In the genomic region with DNA sequence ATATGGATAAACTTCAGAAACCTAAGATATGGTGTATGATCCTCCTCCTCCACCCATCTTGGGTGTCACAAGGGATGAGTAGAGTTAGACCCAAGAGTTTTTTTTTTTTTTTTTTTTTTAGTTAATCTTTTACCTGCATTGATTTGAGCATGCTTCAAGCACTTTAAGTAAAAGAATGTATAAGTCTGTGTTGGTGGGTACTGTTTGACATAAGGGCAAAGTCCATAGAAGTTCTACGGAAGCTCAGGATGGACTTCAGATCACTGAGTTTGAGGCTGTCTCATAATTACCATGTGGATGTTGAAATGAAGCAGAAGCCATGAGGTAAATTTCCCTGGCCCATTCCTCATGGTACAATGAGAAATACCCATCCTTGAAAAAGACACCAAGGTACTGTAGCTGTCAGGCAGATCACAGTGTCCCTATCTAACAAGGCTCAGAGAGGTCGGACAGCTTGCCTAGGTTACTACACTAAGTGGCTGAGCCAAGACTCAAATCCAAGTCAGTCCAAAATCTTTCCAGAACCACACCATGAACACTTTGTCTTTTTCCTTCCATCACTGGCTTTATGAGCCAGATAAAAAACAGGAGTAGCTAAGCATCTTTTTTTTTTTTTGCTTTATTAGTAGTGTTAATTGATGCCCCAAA, we compare ENCODE assay signal across 1 cellular context.
TF ChIP-seq lines count a peak whose summit lies in the region.

No MANE protein-coding gene starts in this region.

TF ChIP-seq in HepG2, 621 proteins besides CTCF, POLR2A, EP300 and RAD21 (continued from another document and continues in another):
- TF ChIP-seq, protein P1, sequence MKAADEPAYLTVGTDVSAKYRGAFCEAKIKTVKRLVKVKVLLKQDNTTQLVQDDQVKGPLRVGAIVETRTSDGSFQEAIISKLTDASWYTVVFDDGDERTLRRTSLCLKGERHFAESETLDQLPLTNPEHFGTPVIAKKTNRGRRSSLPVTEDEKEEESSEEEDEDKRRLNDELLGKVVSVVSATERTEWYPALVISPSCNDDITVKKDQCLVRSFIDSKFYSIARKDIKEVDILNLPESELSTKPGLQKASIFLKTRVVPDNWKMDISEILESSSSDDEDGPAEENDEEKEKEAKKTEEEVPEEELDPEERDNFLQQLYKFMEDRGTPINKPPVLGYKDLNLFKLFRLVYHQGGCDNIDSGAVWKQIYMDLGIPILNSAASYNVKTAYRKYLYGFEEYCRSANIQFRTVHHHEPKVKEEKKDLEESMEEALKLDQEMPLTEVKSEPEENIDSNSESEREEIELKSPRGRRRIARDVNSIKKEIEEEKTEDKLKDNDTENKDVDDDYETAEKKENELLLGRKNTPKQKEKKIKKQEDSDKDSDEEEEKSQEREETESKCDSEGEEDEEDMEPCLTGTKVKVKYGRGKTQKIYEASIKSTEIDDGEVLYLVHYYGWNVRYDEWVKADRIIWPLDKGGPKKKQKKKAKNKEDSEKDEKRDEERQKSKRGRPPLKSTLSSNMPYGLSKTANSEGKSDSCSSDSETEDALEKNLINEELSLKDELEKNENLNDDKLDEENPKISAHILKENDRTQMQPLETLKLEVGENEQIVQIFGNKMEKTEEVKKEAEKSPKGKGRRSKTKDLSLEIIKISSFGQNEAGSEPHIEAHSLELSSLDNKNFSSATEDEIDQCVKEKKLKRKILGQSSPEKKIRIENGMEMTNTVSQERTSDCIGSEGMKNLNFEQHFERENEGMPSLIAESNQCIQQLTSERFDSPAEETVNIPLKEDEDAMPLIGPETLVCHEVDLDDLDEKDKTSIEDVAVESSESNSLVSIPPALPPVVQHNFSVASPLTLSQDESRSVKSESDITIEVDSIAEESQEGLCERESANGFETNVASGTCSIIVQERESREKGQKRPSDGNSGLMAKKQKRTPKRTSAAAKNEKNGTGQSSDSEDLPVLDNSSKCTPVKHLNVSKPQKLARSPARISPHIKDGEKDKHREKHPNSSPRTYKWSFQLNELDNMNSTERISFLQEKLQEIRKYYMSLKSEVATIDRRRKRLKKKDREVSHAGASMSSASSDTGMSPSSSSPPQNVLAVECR (CRISPR knock-in tag; IDR thresholded peaks at IDR 0.05; ENCODE audit: borderline replicate concordance), result peak; percentile 14; the same call in 1 of the 2 replicates
- TF ChIP-seq, protein P2, sequence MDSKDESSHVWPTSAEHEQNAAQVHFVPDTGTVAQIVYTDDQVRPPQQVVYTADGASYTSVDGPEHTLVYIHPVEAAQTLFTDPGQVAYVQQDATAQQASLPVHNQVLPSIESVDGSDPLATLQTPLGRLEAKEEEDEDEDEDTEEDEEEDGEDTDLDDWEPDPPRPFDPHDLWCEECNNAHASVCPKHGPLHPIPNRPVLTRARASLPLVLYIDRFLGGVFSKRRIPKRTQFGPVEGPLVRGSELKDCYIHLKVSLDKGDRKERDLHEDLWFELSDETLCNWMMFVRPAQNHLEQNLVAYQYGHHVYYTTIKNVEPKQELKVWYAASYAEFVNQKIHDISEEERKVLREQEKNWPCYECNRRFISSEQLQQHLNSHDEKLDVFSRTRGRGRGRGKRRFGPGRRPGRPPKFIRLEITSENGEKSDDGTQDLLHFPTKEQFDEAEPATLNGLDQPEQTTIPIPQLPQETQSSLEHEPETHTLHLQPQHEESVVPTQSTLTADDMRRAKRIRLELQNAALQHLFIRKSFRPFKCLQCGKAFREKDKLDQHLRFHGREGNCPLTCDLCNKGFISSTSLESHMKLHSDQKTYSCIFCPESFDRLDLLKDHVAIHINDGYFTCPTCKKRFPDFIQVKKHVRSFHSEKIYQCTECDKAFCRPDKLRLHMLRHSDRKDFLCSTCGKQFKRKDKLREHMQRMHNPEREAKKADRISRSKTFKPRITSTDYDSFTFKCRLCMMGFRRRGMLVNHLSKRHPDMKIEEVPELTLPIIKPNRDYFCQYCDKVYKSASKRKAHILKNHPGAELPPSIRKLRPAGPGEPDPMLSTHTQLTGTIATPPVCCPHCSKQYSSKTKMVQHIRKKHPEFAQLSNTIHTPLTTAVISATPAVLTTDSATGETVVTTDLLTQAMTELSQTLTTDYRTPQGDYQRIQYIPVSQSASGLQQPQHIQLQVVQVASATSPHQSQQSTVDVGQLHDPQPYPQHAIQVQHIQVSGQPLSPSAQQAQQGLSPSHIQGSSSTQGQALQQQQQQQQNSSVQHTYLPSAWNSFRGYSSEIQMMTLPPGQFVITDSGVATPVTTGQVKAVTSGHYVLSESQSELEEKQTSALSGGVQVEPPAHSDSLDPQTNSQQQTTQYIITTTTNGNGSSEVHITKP (CRISPR knock-in tag; IDR thresholded peaks at IDR 0.05; ENCODE audit: low read depth), result no peak; the same call in 1 of the 2 replicates
- TF ChIP-seq SIX4 (CRISPR knock-in tag; IDR thresholded peaks at IDR 0.05) (no peak), ZNF3 (CRISPR knock-in tag; IDR thresholded peaks at IDR 0.05) (peak; percentile 39; the same call in 1 of the 2 replicates), ZNF343 (CRISPR knock-in tag; IDR thresholded peaks at IDR 0.05) (peak; percentile 48; the same call in 1 of the 2 replicates), ZNF354B (CRISPR knock-in tag; IDR thresholded peaks at IDR 0.05) (no peak), REXO4 (CRISPR knock-in tag; IDR thresholded peaks at IDR 0.05; ENCODE audit: borderline replicate concordance) (no peak), SMARCE1 (IDR thresholded peaks at IDR 0.05; ENCODE audit: borderline replicate concordance) (no peak), RFX3 (CRISPR knock-in tag; IDR thresholded peaks at IDR 0.05) (no peak), JUND (CRISPR knock-in tag; IDR thresholded peaks at IDR 0.05) (no peak), FOSL2 (CRISPR knock-in tag; IDR thresholded peaks at IDR 0.05) (peak; percentile 79), KLF6 (CRISPR knock-in tag; IDR thresholded peaks at IDR 0.05) (peak; percentile 72; the same call in 1 of the 2 replicates), ZKSCAN8 (CRISPR knock-in tag; IDR thresholded peaks at IDR 0.05; ENCODE audit: borderline replicate concordance) (no peak; the same call in 1 of the 2 replicates), NKX3-1 (CRISPR knock-in tag; IDR thresholded peaks at IDR 0.05) (peak; percentile 61; the same call in 1 of the 2 replicates)
- TF ChIP-seq, protein P3, sequence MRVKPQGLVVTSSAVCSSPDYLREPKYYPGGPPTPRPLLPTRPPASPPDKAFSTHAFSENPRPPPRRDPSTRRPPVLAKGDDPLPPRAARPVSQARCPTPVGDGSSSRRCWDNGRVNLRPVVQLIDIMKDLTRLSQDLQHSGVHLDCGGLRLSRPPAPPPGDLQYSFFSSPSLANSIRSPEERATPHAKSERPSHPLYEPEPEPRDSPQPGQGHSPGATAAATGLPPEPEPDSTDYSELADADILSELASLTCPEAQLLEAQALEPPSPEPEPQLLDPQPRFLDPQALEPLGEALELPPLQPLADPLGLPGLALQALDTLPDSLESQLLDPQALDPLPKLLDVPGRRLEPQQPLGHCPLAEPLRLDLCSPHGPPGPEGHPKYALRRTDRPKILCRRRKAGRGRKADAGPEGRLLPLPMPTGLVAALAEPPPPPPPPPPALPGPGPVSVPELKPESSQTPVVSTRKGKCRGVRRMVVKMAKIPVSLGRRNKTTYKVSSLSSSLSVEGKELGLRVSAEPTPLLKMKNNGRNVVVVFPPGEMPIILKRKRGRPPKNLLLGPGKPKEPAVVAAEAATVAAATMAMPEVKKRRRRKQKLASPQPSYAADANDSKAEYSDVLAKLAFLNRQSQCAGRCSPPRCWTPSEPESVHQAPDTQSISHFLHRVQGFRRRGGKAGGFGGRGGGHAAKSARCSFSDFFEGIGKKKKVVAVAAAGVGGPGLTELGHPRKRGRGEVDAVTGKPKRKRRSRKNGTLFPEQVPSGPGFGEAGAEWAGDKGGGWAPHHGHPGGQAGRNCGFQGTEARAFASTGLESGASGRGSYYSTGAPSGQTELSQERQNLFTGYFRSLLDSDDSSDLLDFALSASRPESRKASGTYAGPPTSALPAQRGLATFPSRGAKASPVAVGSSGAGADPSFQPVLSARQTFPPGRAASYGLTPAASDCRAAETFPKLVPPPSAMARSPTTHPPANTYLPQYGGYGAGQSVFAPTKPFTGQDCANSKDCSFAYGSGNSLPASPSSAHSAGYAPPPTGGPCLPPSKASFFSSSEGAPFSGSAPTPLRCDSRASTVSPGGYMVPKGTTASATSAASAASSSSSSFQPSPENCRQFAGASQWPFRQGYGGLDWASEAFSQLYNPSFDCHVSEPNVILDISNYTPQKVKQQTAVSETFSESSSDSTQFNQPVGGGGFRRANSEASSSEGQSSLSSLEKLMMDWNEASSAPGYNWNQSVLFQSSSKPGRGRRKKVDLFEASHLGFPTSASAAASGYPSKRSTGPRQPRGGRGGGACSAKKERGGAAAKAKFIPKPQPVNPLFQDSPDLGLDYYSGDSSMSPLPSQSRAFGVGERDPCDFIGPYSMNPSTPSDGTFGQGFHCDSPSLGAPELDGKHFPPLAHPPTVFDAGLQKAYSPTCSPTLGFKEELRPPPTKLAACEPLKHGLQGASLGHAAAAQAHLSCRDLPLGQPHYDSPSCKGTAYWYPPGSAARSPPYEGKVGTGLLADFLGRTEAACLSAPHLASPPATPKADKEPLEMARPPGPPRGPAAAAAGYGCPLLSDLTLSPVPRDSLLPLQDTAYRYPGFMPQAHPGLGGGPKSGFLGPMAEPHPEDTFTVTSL (CRISPR knock-in tag; IDR thresholded peaks at IDR 0.05; ENCODE audit: borderline replicate concordance), result peak; percentile 93
- TF ChIP-seq, protein P4, sequence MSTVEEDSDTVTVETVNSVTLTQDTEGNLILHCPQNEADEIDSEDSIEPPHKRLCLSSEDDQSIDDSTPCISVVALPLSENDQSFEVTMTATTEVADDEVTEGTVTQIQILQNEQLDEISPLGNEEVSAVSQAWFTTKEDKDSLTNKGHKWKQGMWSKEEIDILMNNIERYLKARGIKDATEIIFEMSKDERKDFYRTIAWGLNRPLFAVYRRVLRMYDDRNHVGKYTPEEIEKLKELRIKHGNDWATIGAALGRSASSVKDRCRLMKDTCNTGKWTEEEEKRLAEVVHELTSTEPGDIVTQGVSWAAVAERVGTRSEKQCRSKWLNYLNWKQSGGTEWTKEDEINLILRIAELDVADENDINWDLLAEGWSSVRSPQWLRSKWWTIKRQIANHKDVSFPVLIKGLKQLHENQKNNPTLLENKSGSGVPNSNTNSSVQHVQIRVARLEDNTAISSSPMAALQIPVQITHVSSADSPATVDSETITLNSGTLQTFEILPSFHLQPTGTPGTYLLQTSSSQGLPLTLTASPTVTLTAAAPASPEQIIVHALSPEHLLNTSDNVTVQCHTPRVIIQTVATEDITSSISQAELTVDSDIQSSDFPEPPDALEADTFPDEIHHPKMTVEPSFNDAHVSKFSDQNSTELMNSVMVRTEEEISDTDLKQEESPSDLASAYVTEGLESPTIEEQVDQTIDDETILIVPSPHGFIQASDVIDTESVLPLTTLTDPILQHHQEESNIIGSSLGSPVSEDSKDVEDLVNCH (CRISPR knock-in tag; IDR thresholded peaks at IDR 0.05), result no peak
- TF ChIP-seq, protein P5, sequence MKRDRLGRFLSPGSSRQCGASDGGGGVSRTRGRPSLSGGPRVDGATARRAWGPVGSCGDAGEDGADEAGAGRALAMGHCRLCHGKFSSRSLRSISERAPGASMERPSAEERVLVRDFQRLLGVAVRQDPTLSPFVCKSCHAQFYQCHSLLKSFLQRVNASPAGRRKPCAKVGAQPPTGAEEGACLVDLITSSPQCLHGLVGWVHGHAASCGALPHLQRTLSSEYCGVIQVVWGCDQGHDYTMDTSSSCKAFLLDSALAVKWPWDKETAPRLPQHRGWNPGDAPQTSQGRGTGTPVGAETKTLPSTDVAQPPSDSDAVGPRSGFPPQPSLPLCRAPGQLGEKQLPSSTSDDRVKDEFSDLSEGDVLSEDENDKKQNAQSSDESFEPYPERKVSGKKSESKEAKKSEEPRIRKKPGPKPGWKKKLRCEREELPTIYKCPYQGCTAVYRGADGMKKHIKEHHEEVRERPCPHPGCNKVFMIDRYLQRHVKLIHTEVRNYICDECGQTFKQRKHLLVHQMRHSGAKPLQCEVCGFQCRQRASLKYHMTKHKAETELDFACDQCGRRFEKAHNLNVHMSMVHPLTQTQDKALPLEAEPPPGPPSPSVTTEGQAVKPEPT (CRISPR knock-in tag; IDR thresholded peaks at IDR 0.05; ENCODE audit: low read depth), result no peak
- TF ChIP-seq, protein P6, sequence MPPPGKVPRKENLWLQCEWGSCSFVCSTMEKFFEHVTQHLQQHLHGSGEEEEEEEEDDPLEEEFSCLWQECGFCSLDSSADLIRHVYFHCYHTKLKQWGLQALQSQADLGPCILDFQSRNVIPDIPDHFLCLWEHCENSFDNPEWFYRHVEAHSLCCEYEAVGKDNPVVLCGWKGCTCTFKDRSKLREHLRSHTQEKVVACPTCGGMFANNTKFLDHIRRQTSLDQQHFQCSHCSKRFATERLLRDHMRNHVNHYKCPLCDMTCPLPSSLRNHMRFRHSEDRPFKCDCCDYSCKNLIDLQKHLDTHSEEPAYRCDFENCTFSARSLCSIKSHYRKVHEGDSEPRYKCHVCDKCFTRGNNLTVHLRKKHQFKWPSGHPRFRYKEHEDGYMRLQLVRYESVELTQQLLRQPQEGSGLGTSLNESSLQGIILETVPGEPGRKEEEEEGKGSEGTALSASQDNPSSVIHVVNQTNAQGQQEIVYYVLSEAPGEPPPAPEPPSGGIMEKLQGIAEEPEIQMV (CRISPR knock-in tag; IDR thresholded peaks at IDR 0.05; ENCODE audit: low read depth), result no peak
- TF ChIP-seq, protein P7, sequence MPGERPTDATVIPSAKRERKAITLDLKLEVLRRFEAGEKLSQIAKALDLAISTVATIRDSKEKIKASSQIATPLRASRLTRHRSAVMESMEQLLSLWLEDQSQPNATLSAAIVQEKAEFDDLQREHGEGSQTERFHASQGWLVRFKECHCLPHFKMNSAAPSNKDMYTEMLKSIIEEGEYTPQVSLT (CRISPR knock-in tag; IDR thresholded peaks at IDR 0.05; ENCODE audit: borderline replicate concordance, low read depth), result no peak
- TF ChIP-seq, protein P8, sequence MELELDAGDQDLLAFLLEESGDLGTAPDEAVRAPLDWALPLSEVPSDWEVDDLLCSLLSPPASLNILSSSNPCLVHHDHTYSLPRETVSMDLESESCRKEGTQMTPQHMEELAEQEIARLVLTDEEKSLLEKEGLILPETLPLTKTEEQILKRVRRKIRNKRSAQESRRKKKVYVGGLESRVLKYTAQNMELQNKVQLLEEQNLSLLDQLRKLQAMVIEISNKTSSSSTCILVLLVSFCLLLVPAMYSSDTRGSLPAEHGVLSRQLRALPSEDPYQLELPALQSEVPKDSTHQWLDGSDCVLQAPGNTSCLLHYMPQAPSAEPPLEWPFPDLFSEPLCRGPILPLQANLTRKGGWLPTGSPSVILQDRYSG (CRISPR knock-in tag; IDR thresholded peaks at IDR 0.05), result no peak
